37 cellular contexts compared by ENCODE assay signal in genomic region chr1:217433664-217434063, GRCh38.
"Had no signal": no experiment of that assay in that cellular context is flagged by ENCODE, and none has a peak within 500 bp of the region (broad histone marks: within the 10 kb centered on the region; RNA-seq: fewer than 3 reads in every experiment).

No MANE protein-coding gene starts in this region.

- H3K4me3 ChIP-seq: adrenal gland, ascending aorta, body of pancreas, breast epithelium, cardiac muscle cell had no signal

- DNase-seq: activated effector memory CD4-positive, alpha-beta T cell treated with anti-CD3 and anti-CD28 coated beads, Interleukin-2, amount 50 U/mL, for 16 hours; activated effector memory CD4-positive, alpha-beta T cell treated with Interleukin-2 at 50 U/mL for 16 hours; activated gamma-delta T cell; activated gamma-delta T cell treated with Interleukin-2 at 50 U/mL for 16 hours; activated naive CD4-positive, alpha-beta T cell; activated naive CD4-positive, alpha-beta T cell treated with anti-CD3 and anti-CD28 coated beads for 36 hours; activated naive CD4-positive, alpha-beta T cell treated with anti-CD3 and anti-CD28 coated beads, Interleukin-2, amount 10 ng/mL, durations not matched to agents 7 days and 5 days; activated naive CD4-positive, alpha-beta T cell treated with anti-CD3 and anti-CD28 coated beads, Interleukin-2, amount 50 U/mL, for 16 hours; activated naive CD4-positive, alpha-beta T cell treated with Interleukin-2 at 50 U/mL for 16 hours; activated naive CD8-positive, alpha-beta T cell treated with anti-CD3 and anti-CD28 coated beads for 36 hours; activated naive CD8-positive, alpha-beta T cell treated with anti-CD3 and anti-CD28 coated beads, Interleukin-2, amount 10 ng/mL, durations not matched to agents 7 days and 5 days; activated naive CD8-positive, alpha-beta T cell treated with anti-CD3 and anti-CD28 coated beads, Interleukin-2, amount 50 U/mL, for 24 hours; activated T-cell treated with anti-CD3 and anti-CD28 coated beads, Interleukin-2, amount 50 U/mL, for 1 hour; activated T-cell treated with anti-CD3 and anti-CD28 coated beads, Interleukin-2, amount 50 U/mL, for 24 hours; activated T-cell treated with anti-CD3 and anti-CD28 coated beads, Interleukin-2, amount 50 U/mL, for 4 hours; activated T-cell treated with anti-CD3 and anti-CD28 coated beads, Interleukin-2, amount 50 U/mL, for 48 hours; activated T-cell treated with anti-CD3 and anti-CD28 coated beads, Interleukin-2, amount 50 U/mL, for 72 hours; adrenal gland; amniotic stem cell; amygdala; anterior cingulate cortex; aorta; body of pancreas; brain microvascular endothelial cell; caudate nucleus; central memory CD4-positive, alpha-beta T cell; cerebellar nuclear complex had no signal

- H3K4me1 ChIP-seq: adrenal gland, ascending aorta, body of pancreas, breast epithelium had no signal

- H3K4me3 Mint-ChIP-seq: activated naive CD4-positive, alpha-beta T cell treated with anti-CD3 and anti-CD28 coated beads for 36 hours; activated naive CD4-positive, alpha-beta T cell treated with anti-CD3 and anti-CD28 coated beads, Interleukin-2, amount 10 ng/mL, durations not matched to agents 7 days and 5 days; activated naive CD4-positive, alpha-beta T cell treated with anti-CD3 and anti-CD28 coated beads, Interleukin-2, amount 50 U/mL, for 24 hours; activated naive CD8-positive, alpha-beta T cell; activated naive CD8-positive, alpha-beta T cell treated with anti-CD3 and anti-CD28 coated beads for 36 hours; activated naive CD8-positive, alpha-beta T cell treated with anti-CD3 and anti-CD28 coated beads, Interleukin-2, amount 10 ng/mL, durations not matched to agents 7 days and 5 days; activated naive CD8-positive, alpha-beta T cell treated with anti-CD3 and anti-CD28 coated beads, Interleukin-2, amount 50 U/mL, for 24 hours; activated T-cell treated with anti-CD3 and anti-CD28 coated beads, Interleukin-2, amount 50 U/mL, for 24 hours; activated T-cell treated with anti-CD3 and anti-CD28 coated beads, Interleukin-2, amount 50 U/mL, for 4 hours; activated T-cell treated with anti-CD3 and anti-CD28 coated beads, Interleukin-2, amount 50 U/mL, for 72 hours; activated T-helper 1 cell treated with anti-CD3 and anti-CD28 coated beads, Interleukin-12 subunit alpha, Interleukin-12 subunit beta, Interleukin-2, Interleukin-4 antibody, amounts not matched to agents 30 ng/mL and 10 ng/mL and 1 ng/mL, durations not matched to agents 14 hours and 24 hours and 36 hours; brain; central memory CD8-positive, alpha-beta T cell had no signal

- H3K27ac Mint-ChIP-seq: activated naive CD4-positive, alpha-beta T cell treated with anti-CD3 and anti-CD28 coated beads for 36 hours; activated naive CD4-positive, alpha-beta T cell treated with anti-CD3 and anti-CD28 coated beads, Interleukin-2, amount 10 ng/mL, durations not matched to agents 7 days and 5 days; activated naive CD4-positive, alpha-beta T cell treated with anti-CD3 and anti-CD28 coated beads, Interleukin-2, amount 50 U/mL, for 24 hours; activated naive CD4-positive, alpha-beta T cell treated with anti-CD3 and anti-CD28 coated beads, Interleukin-2, amount 50 U/mL, for 72 hours; activated naive CD8-positive, alpha-beta T cell; activated naive CD8-positive, alpha-beta T cell treated with anti-CD3 and anti-CD28 coated beads for 36 hours; activated naive CD8-positive, alpha-beta T cell treated with anti-CD3 and anti-CD28 coated beads, Interleukin-2, amount 10 ng/mL, durations not matched to agents 7 days and 5 days; activated naive CD8-positive, alpha-beta T cell treated with anti-CD3 and anti-CD28 coated beads, Interleukin-2, amount 50 U/mL, for 24 hours; activated T-cell treated with anti-CD3 and anti-CD28 coated beads, Interleukin-2, amount 50 U/mL, for 24 hours; activated T-cell treated with anti-CD3 and anti-CD28 coated beads, Interleukin-2, amount 50 U/mL, for 72 hours; activated T-helper 1 cell treated with anti-CD3 and anti-CD28 coated beads, Interleukin-12 subunit alpha, Interleukin-12 subunit beta, Interleukin-2, Interleukin-4 antibody, amounts not matched to agents 30 ng/mL and 10 ng/mL and 1 ng/mL, durations not matched to agents 14 hours and 24 hours and 36 hours; activated T-helper 2 cell treated with anti-CD3 and anti-CD28 coated beads, Interferon-gamma antibody, Interleukin-2, Interleukin-4, amounts not matched to agents 10 μg/mL and 5 μg/mL and 100 μg/mL, durations not matched to agents 14 hours and 24 hours and 36 hours; brain had no signal

- H3K9me3 Mint-ChIP-seq: activated naive CD4-positive, alpha-beta T cell treated with anti-CD3 and anti-CD28 coated beads, Interleukin-2, amount 50 U/mL, for 24 hours; activated naive CD8-positive, alpha-beta T cell treated with anti-CD3 and anti-CD28 coated beads for 36 hours; activated naive CD8-positive, alpha-beta T cell treated with anti-CD3 and anti-CD28 coated beads, Interleukin-2, amount 10 ng/mL, durations not matched to agents 7 days and 5 days; activated naive CD8-positive, alpha-beta T cell treated with anti-CD3 and anti-CD28 coated beads, Interleukin-2, amount 50 U/mL, for 24 hours; activated T-cell treated with anti-CD3 and anti-CD28 coated beads, Interleukin-2, amount 50 U/mL, for 24 hours; activated T-cell treated with anti-CD3 and anti-CD28 coated beads, Interleukin-2, amount 50 U/mL, for 4 hours; activated T-cell treated with anti-CD3 and anti-CD28 coated beads, Interleukin-2, amount 50 U/mL, for 72 hours had no signal

- ATAC-seq: activated naive CD8-positive, alpha-beta T cell treated with anti-CD3 and anti-CD28 coated beads, Interleukin-2, amount 50 U/mL, for 24 hours; activated T-cell treated with anti-CD3 and anti-CD28 coated beads, Interleukin-2, amount 50 U/mL, for 4 hours; activated T-cell treated with anti-CD3 and anti-CD28 coated beads, Interleukin-2, amount 50 U/mL, for 72 hours; body of pancreas had no signal

- H3K27ac ChIP-seq: adrenal gland, ascending aorta, body of pancreas, brain microvascular endothelial cell, breast epithelium, cardiac muscle cell had no signal

- H3K27me3 Mint-ChIP-seq: activated naive CD4-positive, alpha-beta T cell treated with anti-CD3 and anti-CD28 coated beads, Interleukin-2, amount 10 ng/mL, durations not matched to agents 7 days and 5 days; activated naive CD4-positive, alpha-beta T cell treated with anti-CD3 and anti-CD28 coated beads, Interleukin-2, amount 50 U/mL, for 24 hours; activated naive CD8-positive, alpha-beta T cell; activated naive CD8-positive, alpha-beta T cell treated with anti-CD3 and anti-CD28 coated beads for 36 hours; activated naive CD8-positive, alpha-beta T cell treated with anti-CD3 and anti-CD28 coated beads, Interleukin-2, amount 10 ng/mL, durations not matched to agents 7 days and 5 days; activated naive CD8-positive, alpha-beta T cell treated with anti-CD3 and anti-CD28 coated beads, Interleukin-2, amount 50 U/mL, for 24 hours; activated T-cell treated with anti-CD3 and anti-CD28 coated beads, Interleukin-2, amount 50 U/mL, for 24 hours; brain; central memory CD8-positive, alpha-beta T cell had no signal

- H3K27me3 ChIP-seq: adrenal gland, ascending aorta, body of pancreas, brain microvascular endothelial cell, breast epithelium, cardiac muscle cell had no signal

- H3K4me1 Mint-ChIP-seq: activated naive CD4-positive, alpha-beta T cell treated with anti-CD3 and anti-CD28 coated beads, Interleukin-2, amount 10 ng/mL, durations not matched to agents 7 days and 5 days; activated naive CD4-positive, alpha-beta T cell treated with anti-CD3 and anti-CD28 coated beads, Interleukin-2, amount 50 U/mL, for 24 hours; activated naive CD8-positive, alpha-beta T cell treated with anti-CD3 and anti-CD28 coated beads for 36 hours; activated naive CD8-positive, alpha-beta T cell treated with anti-CD3 and anti-CD28 coated beads, Interleukin-2, amount 10 ng/mL, durations not matched to agents 7 days and 5 days; activated naive CD8-positive, alpha-beta T cell treated with anti-CD3 and anti-CD28 coated beads, Interleukin-2, amount 50 U/mL, for 24 hours; central memory CD8-positive, alpha-beta T cell had no signal

- H3K36me3 ChIP-seq: adrenal gland, brain microvascular endothelial cell, cardiac muscle cell had no signal
